9 cellular contexts compared by ENCODE assay signal in genomic region chr4:185344743-185345538, GRCh38. TPM values are rescaled to one million over a fixed set of nuclear protein-coding genes. Genes with fewer than 3 reads are reported as not detected.
DNase-seq lines count a peak whose midpoint lies in the region; ATAC-seq and TF ChIP-seq lines count a peak whose summit lies in the region.
"Had no signal": no experiment of that assay in that cellular context is flagged by ENCODE, and none has a peak within 500 bp of the region (broad histone marks: within the 10 kb centered on the region; RNA-seq: fewer than 3 reads in every experiment).

No MANE protein-coding gene starts in this region.

- peaks cover 34% of the 10 kb centered on the region for H3K4me1 Mint-ChIP-seq in activated CD4-positive, alpha-beta T cell treated with anti-CD3 and anti-CD28 coated beads, Interleukin-2, amount 10 ng/mL, durations not matched to agents 7 days and 5 days
- H3K4me1 Mint-ChIP-seq in activated naive CD8-positive, alpha-beta T cell treated with anti-CD3 and anti-CD28 coated beads, Interleukin-2, amount 10 ng/mL, durations not matched to agents 7 days and 5 days = peaks cover 14% of the 10 kb centered on the region

- no peak for TF ChIP-seq CTCF in thyroid gland (IDR thresholded peaks at IDR 0.05)

- H3K27ac Mint-ChIP-seq in activated CD4-positive, alpha-beta T cell treated with anti-CD3 and anti-CD28 coated beads, Interleukin-2, amount 10 ng/mL, durations not matched to agents 7 days and 5 days = peak overlapping the region; percentile 67
- H3K27ac Mint-ChIP-seq in activated naive CD8-positive, alpha-beta T cell treated with anti-CD3 and anti-CD28 coated beads, Interleukin-2, amount 10 ng/mL, durations not matched to agents 7 days and 5 days = peak overlapping the region; percentile 55

- H3K9me3 ChIP-seq in thyroid gland = no peaks in the 10 kb centered on the region

- POLR2A ChIA-PET in activated CD4-positive, alpha-beta T cell treated with anti-CD3 and anti-CD28 coated beads, Interleukin-2, amount 10 ng/mL, durations not matched to agents 7 days and 5 days (lab: Charles Lee) = no interaction called here
- POLR2A ChIA-PET in activated naive CD8-positive, alpha-beta T cell treated with anti-CD3 and anti-CD28 coated beads, Interleukin-2, amount 10 ng/mL, durations not matched to agents 7 days and 5 days (lab: Charles Lee) = interaction anchor here (1.0 kb wide), 1 partner anchor 52 kb away, joined by 3 read pairs; the partner anchor contains the start of gene ANKRD37

- no peaks in the 10 kb centered on the region for H3K9me3 Mint-ChIP-seq in activated CD4-positive, alpha-beta T cell treated with anti-CD3 and anti-CD28 coated beads, Interleukin-2, amount 10 ng/mL, durations not matched to agents 7 days and 5 days
- H3K9me3 Mint-ChIP-seq in activated naive CD8-positive, alpha-beta T cell treated with anti-CD3 and anti-CD28 coated beads, Interleukin-2, amount 10 ng/mL, durations not matched to agents 7 days and 5 days = no peaks in the 10 kb centered on the region

- 65 to 80% methylated on average over 6 of the region's 6 CpGs for WGBS in thyroid gland, 2 donors

- TF ChIP-seq POLR2A in thyroid gland (IDR thresholded peaks at IDR 0.05) = no peak

- H3K36me3 Mint-ChIP-seq in activated CD4-positive, alpha-beta T cell treated with anti-CD3 and anti-CD28 coated beads, Interleukin-2, amount 10 ng/mL, durations not matched to agents 7 days and 5 days (ENCODE audit: low read depth) = peaks cover 22% of the 10 kb centered on the region
- peaks cover 38% of the 10 kb centered on the region for H3K36me3 Mint-ChIP-seq in activated naive CD8-positive, alpha-beta T cell treated with anti-CD3 and anti-CD28 coated beads, Interleukin-2, amount 10 ng/mL, durations not matched to agents 7 days and 5 days

- intact Hi-C loops in thyroid gland (cut with DNase I) = no loop called here

- no peak for DNase-seq in activated CD4-positive, alpha-beta T cell treated with anti-CD3 and anti-CD28 coated beads, Interleukin-2, amount 10 ng/mL, durations not matched to agents 7 days and 5 days
- DNase-seq in activated CD4-positive, alpha-beta T cell treated with anti-CD3 and anti-CD28 coated beads for 48 hours = no peak
- no peak for DNase-seq in activated naive CD8-positive, alpha-beta T cell treated with anti-CD3 and anti-CD28 coated beads, Interleukin-2, amount 10 ng/mL, durations not matched to agents 7 days and 5 days
- DNase-seq in thyroid gland = no peak
- no peak for DNase-seq in midbrain (lab: John Stamatoyannopoulos, UW)
- no peak for DNase-seq in SKM-1 (lab: John Stamatoyannopoulos, UW; ENCODE audit: unreplicated experiment)
- DNase-seq in DMS53 treated with DMSO at 0.1 percent for 48 hours (lab: John Stamatoyannopoulos, UW; ENCODE audit: unreplicated experiment) = no peak
- DNase-seq: NCI-H1417 treated with DMSO at 0.1 percent for 48 hours had no signal

- peak overlapping the region in 2 of 3 donors; percentile 44 to 53 for H3K27ac ChIP-seq in thyroid gland

- no peak overlapping the region for H3K4me3 ChIP-seq in thyroid gland (replicated peaks in 1 of 3)

- H3K4me3 Mint-ChIP-seq in activated CD4-positive, alpha-beta T cell treated with anti-CD3 and anti-CD28 coated beads, Interleukin-2, amount 10 ng/mL, durations not matched to agents 7 days and 5 days = peak overlapping the region; percentile 9
- peak overlapping the region; percentile 38 for H3K4me3 Mint-ChIP-seq in activated naive CD8-positive, alpha-beta T cell treated with anti-CD3 and anti-CD28 coated beads, Interleukin-2, amount 10 ng/mL, durations not matched to agents 7 days and 5 days

- CTCF ChIA-PET in activated CD4-positive, alpha-beta T cell treated with anti-CD3 and anti-CD28 coated beads, Interleukin-2, amount 10 ng/mL, durations not matched to agents 7 days and 5 days (lab: Charles Lee) = interaction anchor here (0.7 kb wide), 1 partner anchor 892 kb away, joined by 5 read pairs; no protein-coding TSS in a partner anchor

- no peaks in the 10 kb centered on the region for H3K27me3 Mint-ChIP-seq in activated CD4-positive, alpha-beta T cell treated with anti-CD3 and anti-CD28 coated beads, Interleukin-2, amount 10 ng/mL, durations not matched to agents 7 days and 5 days
- no peaks in the 10 kb centered on the region for H3K27me3 Mint-ChIP-seq in activated naive CD8-positive, alpha-beta T cell treated with anti-CD3 and anti-CD28 coated beads, Interleukin-2, amount 10 ng/mL, durations not matched to agents 7 days and 5 days

- H3K4me1 ChIP-seq in thyroid gland = peaks cover 12 to 18% of the 10 kb centered on the region in 2 donors

- H3K36me3 ChIP-seq in thyroid gland = peaks cover 5 to 13% of the 10 kb centered on the region in 2 donors

- peak; percentile 48 for ATAC-seq in HG03039 (IDR thresholded peaks at IDR 0.05; ENCODE audit: unreplicated experiment)
- ATAC-seq in activated naive CD8-positive, alpha-beta T cell treated with anti-CD3 and anti-CD28 coated beads, Interleukin-2, amount 10 ng/mL, durations not matched to agents 7 days and 5 days (ENCODE audit: low read depth) = peak; percentile 72

- no peaks in the 10 kb centered on the region for H3K27me3 ChIP-seq in thyroid gland

RNA-seq across cellular contexts. Expression of gene LRP2BP, which starts 50.8 kb away (rescaled TPM):
- under 1 TPM; 0.73 to 0.79 TPM for total RNA-seq in activated CD4-positive, alpha-beta T cell treated with anti-CD3 and anti-CD28 coated beads, Interleukin-2, amount 10 ng/mL, durations not matched to agents 7 days and 5 days
- total RNA-seq in activated naive CD8-positive, alpha-beta T cell treated with anti-CD3 and anti-CD28 coated beads, Interleukin-2, amount 10 ng/mL, durations not matched to agents 7 days and 5 days = under 1 TPM; 0.71 to 0.78 TPM
- 1 to 10 TPM; 1.4 to 3.1 (median 2.3) TPM for total RNA-seq in thyroid gland

RNA-seq across cellular contexts. Expression of gene ANKRD37, which starts 51.7 kb away (rescaled TPM):
- total RNA-seq in activated CD4-positive, alpha-beta T cell treated with anti-CD3 and anti-CD28 coated beads, Interleukin-2, amount 10 ng/mL, durations not matched to agents 7 days and 5 days = 10 to 100 TPM; 12.0 to 12.8 TPM
- total RNA-seq in activated naive CD8-positive, alpha-beta T cell treated with anti-CD3 and anti-CD28 coated beads, Interleukin-2, amount 10 ng/mL, durations not matched to agents 7 days and 5 days = 1 to 10 TPM; 7.4 to 8.1 TPM
- 10 to 100 TPM in 2 of 4 donors, 1 to 10 TPM in 2; 3.8 to 17.1 (median 9.8) TPM for total RNA-seq in thyroid gland
